Comparison of ENCODE assay signal across 32 cellular contexts in genomic region chr1:111938536-111938935, GRCh38.
"Had no signal": no experiment of that assay in that cellular context is flagged by ENCODE, and none has a peak within 500 bp of the region (broad histone marks: within the 10 kb centered on the region; RNA-seq: fewer than 3 reads in every experiment).

No MANE protein-coding gene starts in this region.

- H3K27ac ChIP-seq: adrenal gland, body of pancreas, colonic mucosa, esophagus muscularis mucosa, foreskin keratinocyte, gastrocnemius medialis, heart left ventricle, WERI-Rb-1 had no signal

- H3K9me3 ChIP-seq: adrenal gland, body of pancreas, colonic mucosa, esophagus muscularis mucosa, gastrocnemius medialis, heart left ventricle had no signal

- H3K4me1 ChIP-seq: adrenal gland, body of pancreas, colonic mucosa, foreskin keratinocyte had no signal

- FAIRE-seq: endometrium had no signal

- DNase-seq: activated B cell treated with CpG ODN at 0.5 μM for 24 hours; activated CD4-positive, alpha-beta memory T cell treated with anti-CD3 and anti-CD28 coated beads for 36 hours; activated CD4-positive, alpha-beta T cell treated with anti-CD3 and anti-CD28 coated beads for 48 hours; activated CD8-positive, alpha-beta memory T cell treated with anti-CD3 and anti-CD28 coated beads, Interleukin-2, amount 10 ng/mL, durations not matched to agents 7 days and 5 days; activated CD8-positive, alpha-beta memory T cell treated with anti-CD3 and anti-CD28 coated beads, Interleukin-2, amount 50 U/mL, for 4 hours; activated CD8-positive, alpha-beta T cell treated with anti-CD3 and anti-CD28 coated beads, Interleukin-2, amount 10 ng/mL, durations not matched to agents 7 days and 5 days; activated effector memory CD4-positive, alpha-beta T cell treated with anti-CD3 and anti-CD28 coated beads, Interleukin-2, amount 50 U/mL, for 16 hours; activated naive CD4-positive, alpha-beta T cell treated with anti-CD3 and anti-CD28 coated beads for 36 hours; activated naive CD8-positive, alpha-beta T cell treated with anti-CD3 and anti-CD28 coated beads for 36 hours; activated naive CD8-positive, alpha-beta T cell treated with anti-CD3 and anti-CD28 coated beads, Interleukin-2, amount 50 U/mL, for 24 hours; activated T-cell treated with anti-CD3 and anti-CD28 coated beads, Interleukin-2, amount 50 U/mL, for 1 hour; activated T-cell treated with anti-CD3 and anti-CD28 coated beads, Interleukin-2, amount 50 U/mL, for 48 hours; adrenal gland; amygdala; aorta; body of pancreas; central memory CD4-positive, alpha-beta T cell; cerebellar nuclear complex; colonic mucosa; effector CD8-positive, alpha-beta T cell; erythroblast; gastrocnemius medialis; glutamatergic neuron; heart left ventricle; T-helper 1 cell; T-helper 17 cell; T1000; WERI-Rb-1 had no signal

- H3K36me3 ChIP-seq: adrenal gland, colonic mucosa, esophagus muscularis mucosa, gastrocnemius medialis, heart left ventricle, WERI-Rb-1 had no signal

- ATAC-seq: activated CD4-positive, CD25-positive, alpha-beta regulatory T cell treated with anti-CD3 and anti-CD28 coated beads, Interleukin-2, amount 50 U/mL, for 24 hours; activated CD8-positive, alpha-beta T cell treated with anti-CD3 and anti-CD28 coated beads, Interleukin-2, amount 10 ng/mL, durations not matched to agents 7 days and 5 days; activated naive CD8-positive, alpha-beta T cell treated with anti-CD3 and anti-CD28 coated beads, Interleukin-2, amount 50 U/mL, for 24 hours; body of pancreas; gastrocnemius medialis; heart left ventricle; T-helper 17 cell had no signal

- H3K27me3 ChIP-seq: adrenal gland, body of pancreas, colonic mucosa, esophagus muscularis mucosa, gastrocnemius medialis had no signal

- H3K4me3 ChIP-seq: adrenal gland, body of pancreas, colonic mucosa, esophagus muscularis mucosa, gastrocnemius medialis, heart left ventricle had no signal
